Comparison of ENCODE assay signal across 1 cellular context in the genomic region with DNA sequence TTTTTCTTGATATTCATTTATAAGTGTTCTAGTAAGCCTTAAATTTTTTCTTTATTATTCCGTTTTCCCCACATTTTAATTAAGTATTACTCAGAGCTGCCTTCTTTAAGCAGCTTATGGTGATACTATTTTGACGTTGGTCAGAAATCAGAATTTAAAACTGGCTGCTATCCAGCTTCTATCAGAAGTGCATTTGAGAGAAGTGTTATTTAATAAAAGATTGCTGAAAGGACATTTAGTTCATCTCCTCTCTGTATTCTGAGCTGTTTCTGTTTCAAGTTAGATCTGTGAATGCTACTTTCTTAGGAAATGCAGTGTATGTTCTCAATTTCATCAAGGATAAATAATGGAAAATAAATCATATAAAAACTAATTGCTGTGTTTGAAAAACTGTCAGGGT.
TF ChIP-seq lines count a peak whose summit lies in the region.

No MANE protein-coding gene starts in this region.

TF ChIP-seq in endothelial cell of umbilical vein, 7 proteins besides CTCF, POLR2A, EP300 and RAD21:
- TF ChIP-seq MAX (IDR thresholded peaks at IDR 0.05; ENCODE audit: insufficient read depth, insufficient read length): no peak
- TF ChIP-seq MYC (IDR thresholded peaks at IDR 0.05; ENCODE audit: low read depth, low read length): no peak
- TF ChIP-seq POLR2AphosphoS5 (IDR thresholded peaks at IDR 0.05; ENCODE audit: insufficient read depth, low read depth, low read length): no peak
- no peak for TF ChIP-seq EZH2 (IDR thresholded peaks at IDR 0.05; ENCODE audit: borderline replicate concordance, low read depth, low read length, severe bottlenecking)
- TF ChIP-seq JUN (IDR thresholded peaks at IDR 0.05; ENCODE audit: borderline replicate concordance, insufficient read depth, insufficient read length, low read depth): no peak
- no peak for TF ChIP-seq FOS (IDR thresholded peaks at IDR 0.05; ENCODE audit: borderline replicate concordance, insufficient read depth, low read length)
